7 cellular contexts compared by ENCODE assay signal in genomic region chr6:120632975-120633374, GRCh38.
"Had no signal": no experiment of that assay in that cellular context is flagged by ENCODE, and none has a peak within 500 bp of the region (broad histone marks: within the 10 kb centered on the region; RNA-seq: fewer than 3 reads in every experiment).

No MANE protein-coding gene starts in this region.

- H3K9ac ChIP-seq: KMS-11 had no signal

- H3K4me3 ChIP-seq: K562 had no signal

- FAIRE-seq: HTR-8/SVneo, K562 had no signal

- ATAC-seq: K562 had no signal

- H3K4me2 ChIP-seq: KMS-11 had no signal

- DNase-seq: IMR-90, KBM-7, KG1 had no signal

- H3K27ac ChIP-seq: HL-60, KMS-11 had no signal
